ENCODE assay signal across 17 cellular contexts in genomic region chr1:67722292-67722944, GRCh38. TPM values are rescaled to one million over a fixed set of nuclear protein-coding genes. Genes with fewer than 3 reads are reported as not detected.
DNase-seq lines count a peak whose midpoint lies in the region; ATAC-seq and TF ChIP-seq lines count a peak whose summit lies in the region.
"Had no signal": no experiment of that assay in that cellular context is flagged by ENCODE, and none has a peak within 500 bp of the region (broad histone marks: within the 10 kb centered on the region; RNA-seq: fewer than 3 reads in every experiment).

No MANE protein-coding gene starts in this region.

- H2AFZ ChIP-seq in OCI-LY1 (ENCODE audit: low read length) (no peak overlapping the region), osteoblast (ENCODE audit: low read length) (no peak overlapping the region)

- no peaks in the 10 kb centered on the region for H3F3A ChIP-seq in OCI-LY1 (ENCODE audit: insufficient read depth, low read length)

- ATAC-seq in GM18519 (IDR thresholded peaks at IDR 0.05; ENCODE audit: low FRiP score, unreplicated experiment): no peak
- ATAC-seq: activated naive CD8-positive, alpha-beta T cell treated with anti-CD3 and anti-CD28 coated beads, Interleukin-2, amount 50 U/mL, for 24 hours; stimulated activated naive CD8-positive, alpha-beta T cell treated with anti-CD3 and anti-CD28 coated beads, Interleukin-15, Interleukin-2, amounts not matched to agents 100 U/mL and 50 U/mL, for 24 hours had no signal

- intact Hi-C loops in dorsolateral prefrontal cortex (cut with DNase I): no loop called here

- H4K20me1 ChIP-seq in OCI-LY1 (ENCODE audit: insufficient read depth, low read length) (no peaks in the 10 kb centered on the region), osteoblast (ENCODE audit: insufficient read depth, low read length) (peaks cover 30% of the 10 kb centered on the region)

- H3K4me1 ChIP-seq in OCI-LY1 (ENCODE audit: insufficient read depth, low read length, severe bottlenecking) (peaks cover 18% of the 10 kb centered on the region), osteoblast (ENCODE audit: insufficient read depth, low read length) (peaks cover 66% of the 10 kb centered on the region)

- peak overlapping the region; percentile 28; the same call in 1 of the 2 replicates for H3K4me2 ChIP-seq in OCI-LY1 (ENCODE audit: low read length)
- peak overlapping the region; percentile 33 for H3K4me2 ChIP-seq in osteoblast (ENCODE audit: insufficient read depth, low read length)

- H3K79me2 ChIP-seq in OCI-LY1 (ENCODE audit: insufficient read depth, low read length) (no peaks in the 10 kb centered on the region), osteoblast (ENCODE audit: insufficient read depth, low read length) (peaks cover 64% of the 10 kb centered on the region)

- DNase-seq in EL: peak; percentile 57
- DNase-seq in epithelial cell of prostate (ENCODE audit: low read depth, low spot score): no peak
- no peak for DNase-seq in osteoblast (ENCODE audit: insufficient read length, low spot score, missing footprints)
- no peak for DNase-seq in dorsolateral prefrontal cortex
- no peak for DNase-seq in central memory CD4-positive, alpha-beta T cell
- no peak for DNase-seq in pons (ENCODE audit: low spot score)
- DNase-seq: activated CD4-positive, alpha-beta T cell treated with anti-CD3 and anti-CD28 coated beads for 4 hours; activated naive CD8-positive, alpha-beta T cell treated with anti-CD3 and anti-CD28 coated beads, Interleukin-2, amount 50 U/mL, for 24 hours; activated T-cell treated with anti-CD3 and anti-CD28 coated beads for 4 hours; H7; NCI-H2081; NCI-H748 treated with DMSO at 0.1 percent for 48 hours; sigmoid colon; stimulated activated naive CD8-positive, alpha-beta T cell treated with anti-CD3 and anti-CD28 coated beads, Interleukin-15, Interleukin-2, amounts not matched to agents 100 U/mL and 50 U/mL, for 24 hours had no signal

- H3K9ac ChIP-seq in OCI-LY1 (ENCODE audit: low read length): no peak overlapping the region

- no peaks in the 10 kb centered on the region for H3K36me3 ChIP-seq in OCI-LY1 (ENCODE audit: insufficient read depth, low read length)
- H3K36me3 ChIP-seq in osteoblast (ENCODE audit: insufficient read depth, low read length): no peaks in the 10 kb centered on the region
- H3K36me3 ChIP-seq: neutrophil, sigmoid colon had no signal

- H3K4me3 ChIP-seq in OCI-LY1 (ENCODE audit: low read depth, low read length, poor library complexity, severe bottlenecking) (no peak overlapping the region), osteoblast (ENCODE audit: insufficient read depth, low read length) (no peak overlapping the region), dorsolateral prefrontal cortex (no peak overlapping the region)
- H3K4me3 ChIP-seq: sigmoid colon had no signal

- no peak for TF ChIP-seq CTCF in OCI-LY1 (IDR thresholded peaks at IDR 0.05; ENCODE audit: low read length)
- no peak for TF ChIP-seq CTCF in osteoblast (IDR thresholded peaks at IDR 0.05; ENCODE audit: extremely low read depth, low read depth, low read length)
- no peak for TF ChIP-seq CTCF in dorsolateral prefrontal cortex (IDR thresholded peaks at IDR 0.05 in 54 of 56, conservative IDR thresholded peaks at IDR 0.05 in 2 of 56; ENCODE audit: low read depth in 1 of 56, partially characterized antibody in 56 of 56)

- no peaks in the 10 kb centered on the region for H3K9me3 ChIP-seq in OCI-LY1 (ENCODE audit: low read length)
- H3K9me3 ChIP-seq in osteoblast (ENCODE audit: low read depth, low read length): no peaks in the 10 kb centered on the region
- H3K9me3 ChIP-seq: neutrophil, sigmoid colon had no signal

- H3K9me2 ChIP-seq in OCI-LY1 (ENCODE audit: low read depth, low read length): no peaks in the 10 kb centered on the region

- no peak overlapping the region for H3K27ac ChIP-seq in OCI-LY1 (ENCODE audit: low read depth, low read length, poor library complexity, severe bottlenecking)
- H3K27ac ChIP-seq in epithelial cell of prostate: peak overlapping the region; percentile 96
- H3K27ac ChIP-seq in osteoblast (ENCODE audit: low read depth, low read length): peak overlapping the region; percentile 75
- no peak overlapping the region for H3K27ac ChIP-seq in dorsolateral prefrontal cortex
- H3K27ac ChIP-seq: neutrophil had no signal

- no peaks in the 10 kb centered on the region for H3K27me3 ChIP-seq in OCI-LY1 (ENCODE audit: insufficient read depth, low read length)
- H3K27me3 ChIP-seq in osteoblast (ENCODE audit: insufficient read depth, low read length): no peaks in the 10 kb centered on the region
- H3K27me3 ChIP-seq in dorsolateral prefrontal cortex: no peaks in the 10 kb centered on the region
- H3K27me3 ChIP-seq: neutrophil, sigmoid colon had no signal

RNA-seq across cellular contexts. Expression of gene GADD45A, which starts 37.4 kb away (rescaled TPM):
- 48.0 and 48.9 TPM in 2 replicates for total RNA-seq in osteoblast
- total RNA-seq in dorsolateral prefrontal cortex: 100 to 1,000 TPM in 5 of 120 experiments, 10 to 100 TPM in 115; 14.8 to 161 (median 25.8) TPM

Comparison
In these comparisons a context has a peak if more than half of its experiments do, and no peak if none do; other contexts are left out.
1. H3K27ac ChIP-seq: peak in epithelial cell of prostate (single experiment) and osteoblast (single experiment); none in OCI-LY1 (single experiment) and dorsolateral prefrontal cortex (0 of 59).